Comparison of ENCODE assay signal across 5 cellular contexts in genomic region chr1:994546-994945, GRCh38. TPM values are rescaled to one million over a fixed set of nuclear protein-coding genes. Genes with fewer than 3 reads are reported as not detected.
DNase-seq lines count a peak whose midpoint lies in the region; ATAC-seq, FAIRE-seq and TF ChIP-seq lines count a peak whose summit lies in the region.
"Not testable (repeated sequence)": the region's sequence is repeated elsewhere in the genome, so short reads cannot be mapped to it uniquely, and the experiment has no call there.
"Had no signal": no experiment of that assay in that cellular context is flagged by ENCODE, and none has a peak within 500 bp of the region (broad histone marks: within the 10 kb centered on the region; RNA-seq: fewer than 3 reads in every experiment).

No MANE protein-coding gene starts in this region.

- not testable (repeated sequence) for H2BK120ac ChIP-seq in H1 (replicated peaks; ENCODE audit: low read depth, low read length)

- not testable (repeated sequence) for H3K4me3 Mint-ChIP-seq in activated CD4-positive, alpha-beta T cell treated with anti-CD3 and anti-CD28 coated beads, Interleukin-2, amount 10 ng/mL, durations not matched to agents 7 days and 5 days; natural killer cell treated with Interleukin-12 subunit alpha and Interleukin-12 subunit beta and Interleukin-15 and Interleukin-18, amount 100 ng/mL, for 72 hours

- not testable (repeated sequence) for H3K9ac ChIP-seq in H1 (replicated peaks in 1 of 4; ENCODE audit: extremely low read depth in 1 of 4, low read depth in 3 of 4, low read length in 3 of 4)

- H3K36me3 Mint-ChIP-seq in activated CD4-positive, alpha-beta T cell treated with anti-CD3 and anti-CD28 coated beads, Interleukin-2, amount 10 ng/mL, durations not matched to agents 7 days and 5 days (ENCODE audit: low read depth); natural killer cell treated with Interleukin-12 subunit alpha and Interleukin-12 subunit beta and Interleukin-15 and Interleukin-18, amount 100 ng/mL, for 72 hours: not testable (repeated sequence)

- peaks cover 27 to 59% (median 52%) of the 10 kb centered on the region in 4 experiments for H3K27me3 ChIP-seq in H1 (replicated peaks in 1 of 4; ENCODE audit: control insufficient read depth in 3 of 4, extremely low read depth in 1 of 4, insufficient read depth in 3 of 4, low read length in 3 of 4)

- CTCF ChIA-PET in activated CD4-positive, alpha-beta T cell treated with anti-CD3 and anti-CD28 coated beads, Interleukin-2, amount 10 ng/mL, durations not matched to agents 7 days and 5 days (lab: Charles Lee): interaction anchor here (0.6 to 2.0 kb wide), 5 partner anchors 10 to 598 kb away, joined by 3 to 7 read pairs (median 6); no protein-coding TSS in a partner anchor
- CTCF ChIA-PET in H1 (lab: Charles Lee; ENCODE audit: partially characterized antibody): interaction anchor here (0.6 to 7.7 kb wide), 7 partner anchors 9 to 307 kb away, joined by 3 to 86 read pairs (median 3); partner anchors contain the start of gene PERM1

- H2BK5ac ChIP-seq in H1 (ENCODE audit: low read depth, low read length): not testable (repeated sequence)

- H4K20me1 ChIP-seq in H1 (replicated peaks in 1 of 2; ENCODE audit: control insufficient read depth in 1 of 2, insufficient read depth in 2 of 2, low read length in 2 of 2): not testable (repeated sequence)

- TF ChIP-seq RAD21 in H1 (IDR thresholded peaks at IDR 0.05 in 1 of 2, conservative IDR thresholded peaks at IDR 0.05 in 1 of 2; ENCODE audit: low read depth in 2 of 2, low read length in 2 of 2): not testable (repeated sequence)

- not testable (repeated sequence) for H3K23ac ChIP-seq in H1 (ENCODE audit: insufficient read length)

- not testable (repeated sequence) for H3K4me3 ChIP-seq in H1 (ENCODE audit: extremely low read depth in 1 of 4, insufficient read depth in 2 of 4, low read depth in 3 of 4, low read length in 4 of 4)

- H3K23me2 ChIP-seq in H1 (ENCODE audit: low read depth, low read length): not testable (repeated sequence)

- H4K8ac ChIP-seq in H1 (ENCODE audit: extremely low read depth, insufficient read depth, low read length): not testable (repeated sequence)

- TF ChIP-seq EP300 in H1 (IDR thresholded peaks at IDR 0.05; ENCODE audit: borderline replicate concordance in 1 of 2, low read depth in 2 of 2, low read length in 2 of 2): not testable (repeated sequence)

- not testable (repeated sequence) for H2BK20ac ChIP-seq in H1 (ENCODE audit: low read length)

- H3K79me1 ChIP-seq in H1 (ENCODE audit: low read depth, low read length): not testable (repeated sequence)

- H2BK12ac ChIP-seq in H1 (ENCODE audit: low read depth, low read length): not testable (repeated sequence)

- H3K4ac ChIP-seq in H1 (replicated peaks; ENCODE audit: insufficient read length, low read depth, low read length): not testable (repeated sequence)

- not testable (repeated sequence) for H3K56ac ChIP-seq in H1 (replicated peaks; ENCODE audit: insufficient read length, low read depth, low read length)

- H3K79me2 ChIP-seq in H1 (ENCODE audit: control insufficient read depth in 1 of 2, insufficient read depth in 2 of 2, low read length in 2 of 2): not testable (repeated sequence)

- H3K18ac ChIP-seq in H1 (ENCODE audit: extremely low read depth, low read length): not testable (repeated sequence)

- H3K4me2 ChIP-seq in H1 (ENCODE audit: insufficient read depth in 1 of 2, low read depth in 2 of 2, low read length in 2 of 2): not testable (repeated sequence)

- TF ChIP-seq POLR2A in H1 (IDR thresholded peaks at IDR 0.05; ENCODE audit: control extremely low read depth in 1 of 2, low read depth in 2 of 2, low read length in 2 of 2): not testable (repeated sequence)

- H3K9me3 Mint-ChIP-seq in activated CD4-positive, alpha-beta T cell treated with anti-CD3 and anti-CD28 coated beads, Interleukin-2, amount 10 ng/mL, durations not matched to agents 7 days and 5 days; natural killer cell treated with Interleukin-12 subunit alpha and Interleukin-12 subunit beta and Interleukin-15 and Interleukin-18, amount 100 ng/mL, for 72 hours: not testable (repeated sequence)

- H4K5ac ChIP-seq in H1 (ENCODE audit: insufficient read length, low read depth, low read length): not testable (repeated sequence)

- TF ChIP-seq CTCF in H1 (IDR thresholded peaks at IDR 0.05; ENCODE audit: control extremely low read depth in 1 of 3, insufficient read depth in 1 of 3, low read depth in 1 of 3, low read length in 3 of 3): not testable (repeated sequence)

- FAIRE-seq in H1 (lab: Jason Lieb, UNC): not testable (repeated sequence)

- H3K14ac ChIP-seq in H1 (ENCODE audit: insufficient read length): not testable (repeated sequence)

- not testable (repeated sequence) for DNase-seq in activated CD4-positive, alpha-beta T cell treated with anti-CD3 and anti-CD28 coated beads, Interleukin-2, amount 10 ng/mL, durations not matched to agents 7 days and 5 days; H1 (ENCODE audit: low read depth in 1 of 2, low spot score in 2 of 2)
- DNase-seq in natural killer cell treated with Interleukin-12 subunit alpha and Interleukin-12 subunit beta and Interleukin-15 and Interleukin-18, amount 100 ng/mL, for 72 hours (ENCODE audit: low spot score): peak; percentile 28

- ATAC-seq in natural killer cell treated with Interleukin-12 subunit alpha and Interleukin-12 subunit beta and Interleukin-15 and Interleukin-18, amount 100 ng/mL, for 72 hours: not testable (repeated sequence)

- peaks cover 14% of the 10 kb centered on the region for H3K4me1 Mint-ChIP-seq in activated CD4-positive, alpha-beta T cell treated with anti-CD3 and anti-CD28 coated beads, Interleukin-2, amount 10 ng/mL, durations not matched to agents 7 days and 5 days
- peaks cover 11 to 14% of the 10 kb centered on the region in 2 donors for H3K4me1 Mint-ChIP-seq in natural killer cell treated with Interleukin-12 subunit alpha and Interleukin-12 subunit beta and Interleukin-15 and Interleukin-18, amount 100 ng/mL, for 72 hours (ENCODE audit: low read depth in 2 of 2)

- peaks cover 0 to 16% (median 0%) of the 10 kb centered on the region in 4 experiments; a peak in 1 of 8 replicates for H3K36me3 ChIP-seq in H1 (ENCODE audit: control insufficient read depth in 2 of 4, insufficient read depth in 4 of 4, low read length in 3 of 4)

- H2AK5ac ChIP-seq in H1 (ENCODE audit: low read depth, low read length): 0 out of 2 replicates have a peak overlapping the region, but pooled peaks have one; percentile 39

- POLR2A ChIA-PET in activated CD4-positive, alpha-beta T cell treated with anti-CD3 and anti-CD28 coated beads, Interleukin-2, amount 10 ng/mL, durations not matched to agents 7 days and 5 days (lab: Charles Lee): interaction anchor here (0.6 kb wide), 1 partner anchor 284 kb away, joined by 13 read pairs; no protein-coding TSS in a partner anchor
- POLR2A ChIA-PET in H1 (lab: Charles Lee; ENCODE audit: partially characterized antibody): interaction anchor here (1.3 to 1.6 kb wide), 2 partner anchors 40 to 43 kb away, joined by 4 to 8 read pairs; no protein-coding TSS in a partner anchor

- H3K27ac ChIP-seq in H1 (ENCODE audit: low read depth, low read length): not testable (repeated sequence)

- 77% methylated on average over 6 of the region's 6 CpGs; no CpG with 5 or more reads in 1 of the 2 experiments for WGBS in H1 (ENCODE audit: extremely low coverage in 1 of 2, insufficient coverage in 1 of 2, insufficient read length in 1 of 2, insufficient replicate concordance in 2 of 2, low coverage in 1 of 2, low lambda C conversion rate in 2 of 2, missing lambda C conversion rate in 1 of 2), 2 experiments

- peaks cover 27% of the 10 kb centered on the region for H3K27me3 Mint-ChIP-seq in activated CD4-positive, alpha-beta T cell treated with anti-CD3 and anti-CD28 coated beads, Interleukin-2, amount 10 ng/mL, durations not matched to agents 7 days and 5 days
- peaks cover 17 to 32% of the 10 kb centered on the region in 2 donors for H3K27me3 Mint-ChIP-seq in natural killer cell treated with Interleukin-12 subunit alpha and Interleukin-12 subunit beta and Interleukin-15 and Interleukin-18, amount 100 ng/mL, for 72 hours

- peaks cover 0 to 15% (median 9%) of the 10 kb centered on the region in 4 experiments; a peak in 5 of 7 replicates for H3K4me1 ChIP-seq in H1 (replicated peaks in 1 of 4; ENCODE audit: control insufficient read depth in 3 of 4, insufficient read depth in 4 of 4, low read length in 3 of 4)

- H3K9me3 ChIP-seq in H1 (ENCODE audit: insufficient read depth in 2 of 2, low read depth in 1 of 2, low read length in 1 of 2): not testable (repeated sequence)

- not testable (repeated sequence) for H2AFZ ChIP-seq in H1 (ENCODE audit: low read length)

- H2BK15ac ChIP-seq in H1 (ENCODE audit: low read length): not testable (repeated sequence)

- H3K27ac Mint-ChIP-seq in activated CD4-positive, alpha-beta T cell treated with anti-CD3 and anti-CD28 coated beads, Interleukin-2, amount 10 ng/mL, durations not matched to agents 7 days and 5 days: peak overlapping the region; percentile 54
- H3K27ac Mint-ChIP-seq in natural killer cell treated with Interleukin-12 subunit alpha and Interleukin-12 subunit beta and Interleukin-15 and Interleukin-18, amount 100 ng/mL, for 72 hours: peak overlapping the region in 1 of 2 donors; percentile 40

- H4K91ac ChIP-seq in H1 (replicated peaks; ENCODE audit: insufficient read length, low read length): not testable (repeated sequence)

RNA-seq across cellular contexts. Expression of gene HES4, which starts 5.4 kb away (rescaled TPM):
- under 1 TPM; 0.42 to 0.46 TPM for total RNA-seq in activated CD4-positive, alpha-beta T cell treated with anti-CD3 and anti-CD28 coated beads, Interleukin-2, amount 10 ng/mL, durations not matched to agents 7 days and 5 days
- 1.2 and 2.8 TPM in 2 replicates for total RNA-seq in H1 (2021; fragmentation: NEBNext Ultra II Directional; extraction: Animal tissue kit (Norgen Biotek cat#: 25700))
- 3.5 and 12.8 TPM in 2 replicates for polyA plus RNA-seq in H1 (2011; rRNA removed)
- 8.3 TPM for polyA plus RNA-seq in H1 (2011; cell fraction: cytosol; rRNA removed)
- polyA plus RNA-seq in H1 (2011; cell fraction: nucleus; rRNA removed): 14.5 TPM
- polyA plus RNA-seq in H1 (2012, experiment 1 of 2): 1.1 to 1.7 TPM (median 1.3 TPM) in 3 of 4 replicates, not detected in the other
- 0.43 TPM for polyA plus RNA-seq in H1 (2012, experiment 2 of 2)
- polyA plus RNA-seq in H1 (2013, experiment 1 of 2): 3.8 TPM
- 3.2 TPM for polyA plus RNA-seq in H1 (2013, experiment 2 of 2)
- not detected in 2 replicates for polyA minus RNA-seq in H1 (2011; rRNA and poly(A)+ RNA removed)
- polyA minus RNA-seq in H1 (2011; cell fraction: cytosol; rRNA and poly(A)+ RNA removed): 4.5 TPM
- polyA minus RNA-seq in H1 (2011; cell fraction: nucleus; rRNA and poly(A)+ RNA removed): 3.4 TPM
- total RNA-seq in natural killer cell treated with Interleukin-12 subunit alpha and Interleukin-12 subunit beta and Interleukin-15 and Interleukin-18, amount 100 ng/mL, for 72 hours: not detected

RNA-seq across cellular contexts. Expression of gene PERM1, which starts 12.7 kb away (rescaled TPM):
- total RNA-seq in activated CD4-positive, alpha-beta T cell treated with anti-CD3 and anti-CD28 coated beads, Interleukin-2, amount 10 ng/mL, durations not matched to agents 7 days and 5 days: not detected
- total RNA-seq in H1 (2021; fragmentation: NEBNext Ultra II Directional; extraction: Animal tissue kit (Norgen Biotek cat#: 25700)): not detected in 2 replicates
- polyA plus RNA-seq in H1 (2011; rRNA removed): not detected in 2 replicates
- polyA plus RNA-seq in H1 (2011; cell fraction: cytosol; rRNA removed): not detected
- not detected for polyA plus RNA-seq in H1 (2011; cell fraction: nucleus; rRNA removed)
- polyA plus RNA-seq in H1 (2012, experiment 1 of 2): 0.30 to 0.90 TPM (median 0.58 TPM) in 4 replicates
- polyA plus RNA-seq in H1 (2012, experiment 2 of 2): 0.20 TPM
- not detected for polyA plus RNA-seq in H1 (2013, experiment 1 of 2)
- polyA plus RNA-seq in H1 (2013, experiment 2 of 2): not detected
- not detected in 2 replicates for polyA minus RNA-seq in H1 (2011; rRNA and poly(A)+ RNA removed)
- polyA minus RNA-seq in H1 (2011; cell fraction: cytosol; rRNA and poly(A)+ RNA removed): not detected
- polyA minus RNA-seq in H1 (2011; cell fraction: nucleus; rRNA and poly(A)+ RNA removed): not detected
- total RNA-seq in natural killer cell treated with Interleukin-12 subunit alpha and Interleukin-12 subunit beta and Interleukin-15 and Interleukin-18, amount 100 ng/mL, for 72 hours: not detected
- total RNA-seq: CD4-positive, alpha-beta T cell had no signal

RNA-seq across cellular contexts. Expression of gene ISG15, which starts 18.8 kb away (rescaled TPM):
- 100 to 1,000 TPM; 237 to 332 TPM for total RNA-seq in activated CD4-positive, alpha-beta T cell treated with anti-CD3 and anti-CD28 coated beads, Interleukin-2, amount 10 ng/mL, durations not matched to agents 7 days and 5 days
- 27.7 and 29.3 TPM in 2 replicates for total RNA-seq in H1 (2021; fragmentation: NEBNext Ultra II Directional; extraction: Animal tissue kit (Norgen Biotek cat#: 25700))
- 121 and 123 TPM in 2 replicates for polyA plus RNA-seq in H1 (2011; rRNA removed)
- polyA plus RNA-seq in H1 (2011; cell fraction: cytosol; rRNA removed): 83.6 TPM
- 56.0 TPM for polyA plus RNA-seq in H1 (2011; cell fraction: nucleus; rRNA removed)
- 15.3 to 54.0 TPM (median 48.7 TPM) in 4 replicates for polyA plus RNA-seq in H1 (2012, experiment 1 of 2)
- 32.5 TPM for polyA plus RNA-seq in H1 (2012, experiment 2 of 2)
- 35.2 TPM for polyA plus RNA-seq in H1 (2013, experiment 1 of 2)
- polyA plus RNA-seq in H1 (2013, experiment 2 of 2): 36.8 TPM
- 6.5 and 11.0 TPM in 2 replicates for polyA minus RNA-seq in H1 (2011; rRNA and poly(A)+ RNA removed)
- polyA minus RNA-seq in H1 (2011; cell fraction: cytosol; rRNA and poly(A)+ RNA removed): 18.9 TPM
- polyA minus RNA-seq in H1 (2011; cell fraction: nucleus; rRNA and poly(A)+ RNA removed): 13.1 TPM
- 10 to 100 TPM; 15.2 to 44.3 TPM for total RNA-seq in natural killer cell treated with Interleukin-12 subunit alpha and Interleukin-12 subunit beta and Interleukin-15 and Interleukin-18, amount 100 ng/mL, for 72 hours

RNA-seq across cellular contexts. Expression of gene AGRN, which starts 25.4 kb away (rescaled TPM):
- 1 to 10 TPM; 7.4 to 8.3 TPM for total RNA-seq in activated CD4-positive, alpha-beta T cell treated with anti-CD3 and anti-CD28 coated beads, Interleukin-2, amount 10 ng/mL, durations not matched to agents 7 days and 5 days
- total RNA-seq in H1 (2021; fragmentation: NEBNext Ultra II Directional; extraction: Animal tissue kit (Norgen Biotek cat#: 25700)): 155 and 162 TPM in 2 replicates
- polyA plus RNA-seq in H1 (2011; rRNA removed): 52.3 and 104 TPM in 2 replicates
- polyA plus RNA-seq in H1 (2011; cell fraction: cytosol; rRNA removed): 82.7 TPM
- 556 TPM for polyA plus RNA-seq in H1 (2011; cell fraction: nucleus; rRNA removed)
- polyA plus RNA-seq in H1 (2012, experiment 1 of 2): 93.3 to 153 TPM (median 143 TPM) in 4 replicates
- polyA plus RNA-seq in H1 (2012, experiment 2 of 2): 95.8 TPM
- polyA plus RNA-seq in H1 (2013, experiment 1 of 2): 113 TPM
- 84.3 TPM for polyA plus RNA-seq in H1 (2013, experiment 2 of 2)
- 35.4 and 47.0 TPM in 2 replicates for polyA minus RNA-seq in H1 (2011; rRNA and poly(A)+ RNA removed)
- polyA minus RNA-seq in H1 (2011; cell fraction: cytosol; rRNA and poly(A)+ RNA removed): 94.9 TPM
- 130 TPM for polyA minus RNA-seq in H1 (2011; cell fraction: nucleus; rRNA and poly(A)+ RNA removed)
- total RNA-seq in natural killer cell treated with Interleukin-12 subunit alpha and Interleukin-12 subunit beta and Interleukin-15 and Interleukin-18, amount 100 ng/mL, for 72 hours: 1 to 10 TPM; 9.3 to 9.4 TPM

RNA-seq across cellular contexts. Expression of gene PLEKHN1, which starts 28.3 kb away (rescaled TPM):
- 1 to 10 TPM; 3.2 TPM for total RNA-seq in activated CD4-positive, alpha-beta T cell treated with anti-CD3 and anti-CD28 coated beads, Interleukin-2, amount 10 ng/mL, durations not matched to agents 7 days and 5 days
- total RNA-seq in H1 (2021; fragmentation: NEBNext Ultra II Directional; extraction: Animal tissue kit (Norgen Biotek cat#: 25700)): 1.5 TPM in 2 replicates
- polyA plus RNA-seq in H1 (2011; rRNA removed): 0.39 and 1.2 TPM in 2 replicates
- polyA plus RNA-seq in H1 (2011; cell fraction: cytosol; rRNA removed): 0.65 TPM
- 4.0 TPM for polyA plus RNA-seq in H1 (2011; cell fraction: nucleus; rRNA removed)
- polyA plus RNA-seq in H1 (2012, experiment 1 of 2): 0.94 to 1.3 TPM (median 1.00 TPM) in 4 replicates
- polyA plus RNA-seq in H1 (2012, experiment 2 of 2): 0.51 TPM
- polyA plus RNA-seq in H1 (2013, experiment 1 of 2): 1.1 TPM
- 1.3 TPM for polyA plus RNA-seq in H1 (2013, experiment 2 of 2)
- 0.06 and 0.10 TPM in 2 replicates for polyA minus RNA-seq in H1 (2011; rRNA and poly(A)+ RNA removed)
- polyA minus RNA-seq in H1 (2011; cell fraction: cytosol; rRNA and poly(A)+ RNA removed): 0.88 TPM
- polyA minus RNA-seq in H1 (2011; cell fraction: nucleus; rRNA and poly(A)+ RNA removed): 1.3 TPM
- 1 to 10 TPM; 1.4 TPM for total RNA-seq in natural killer cell treated with Interleukin-12 subunit alpha and Interleukin-12 subunit beta and Interleukin-15 and Interleukin-18, amount 100 ng/mL, for 72 hours
- total RNA-seq: Right ventricle myocardium superior had no signal
